8 cellular contexts compared by ENCODE assay signal in genomic region chr13:75219479-75220237, GRCh38.
DNase-seq lines count a peak whose midpoint lies in the region; ATAC-seq lines count a peak whose summit lies in the region.

No MANE protein-coding gene starts in this region.

- no peaks in the 10 kb centered on the region for H3K36me3 Mint-ChIP-seq in CD4-positive, CD25-positive, alpha-beta regulatory T cell
- no peaks in the 10 kb centered on the region for H3K36me3 Mint-ChIP-seq in memory B cell

- peaks cover 0 to 6% (median 6%) of the 10 kb centered on the region in 4 donors for H3K4me1 Mint-ChIP-seq in CD4-positive, CD25-positive, alpha-beta regulatory T cell
- H3K4me1 Mint-ChIP-seq in memory B cell = no peaks in the 10 kb centered on the region

- H3K36me3 ChIP-seq in CD4-positive, CD25-positive, alpha-beta regulatory T cell (ENCODE audit: control insufficient read depth, insufficient read depth, low read length) = no peaks in the 10 kb centered on the region
- no peaks in the 10 kb centered on the region for H3K36me3 ChIP-seq in effector memory CD4-positive, alpha-beta T cell (ENCODE audit: control insufficient read depth, insufficient read depth, low read length)

- H3K9me3 ChIP-seq in CD4-positive, CD25-positive, alpha-beta regulatory T cell (ENCODE audit: control insufficient read depth in 2 of 2, low read length in 2 of 2) = no peaks in the 10 kb centered on the region
- H3K9me3 ChIP-seq in effector memory CD4-positive, alpha-beta T cell (ENCODE audit: control insufficient read depth, low read length) = no peaks in the 10 kb centered on the region

- peak overlapping the region in 2 of 4 donors; percentile 37 to 72 for H3K4me3 Mint-ChIP-seq in CD4-positive, CD25-positive, alpha-beta regulatory T cell
- peak overlapping the region; percentile 4 for H3K4me3 Mint-ChIP-seq in memory B cell

- peaks cover 19% of the 10 kb centered on the region for H3K27me3 ChIP-seq in CD4-positive, CD25-positive, alpha-beta regulatory T cell (ENCODE audit: control insufficient read depth, insufficient read depth, low read length)
- H3K27me3 ChIP-seq in effector memory CD4-positive, alpha-beta T cell (replicated peaks; ENCODE audit: control insufficient read depth, insufficient read depth, low read length, poor library complexity, severe bottlenecking) = no peaks in the 10 kb centered on the region

- H3K27ac Mint-ChIP-seq in CD4-positive, CD25-positive, alpha-beta regulatory T cell = peak overlapping the region in 1 of 3 donors; percentile 17
- H3K27ac Mint-ChIP-seq in memory B cell = no peak overlapping the region

- peak overlapping the region; percentile 49 for H3K4me3 ChIP-seq in CD4-positive, CD25-positive, alpha-beta regulatory T cell (ENCODE audit: low read depth, low read length)
- H3K4me3 ChIP-seq in effector memory CD4-positive, alpha-beta T cell (ENCODE audit: insufficient read depth, low read depth, low read length, poor library complexity, severe bottlenecking) = no peak overlapping the region

- no peak overlapping the region for H3K27ac ChIP-seq in CD4-positive, CD25-positive, alpha-beta regulatory T cell (ENCODE audit: insufficient read depth, low read length, poor library complexity, severe bottlenecking)
- no peak overlapping the region for H3K27ac ChIP-seq in effector memory CD4-positive, alpha-beta T cell (ENCODE audit: insufficient read depth, low read length, poor library complexity, severe bottlenecking)

- H3K27me3 Mint-ChIP-seq in CD4-positive, CD25-positive, alpha-beta regulatory T cell = peaks cover 45% of the 10 kb centered on the region
- H3K27me3 Mint-ChIP-seq in memory B cell = peaks cover 10% of the 10 kb centered on the region

- DNase-seq in CD4-positive, CD25-positive, alpha-beta regulatory T cell = peak; percentile 61 to 80 (median 72)
- DNase-seq in NCI-H774 (lab: John Stamatoyannopoulos, UW) (peak; percentile 37), memory B cell (ENCODE audit: low spot score in 2 of 2) (peak; percentile 79 to 83)
- peak; percentile 50 to 79 for DNase-seq in activated CD8-positive, alpha-beta memory T cell treated with anti-CD3 and anti-CD28 coated beads for 1 hour (ENCODE audit: extremely low read depth in 1 of 2, low read depth in 1 of 2)
- DNase-seq in effector memory CD4-positive, alpha-beta T cell = peak; percentile 51 to 67 (median 54)
- DNase-seq in stimulated activated CD8-positive, alpha-beta memory T cell treated with anti-CD3 and anti-CD28 coated beads, Interleukin-15, amount 100 ng/mL, for 24 hours (ENCODE audit: low read depth) = peak; percentile 84

- ATAC-seq in CD4-positive, CD25-positive, alpha-beta regulatory T cell (ENCODE audit: low read depth in 2 of 2) = peak; percentile 94 to 95
- ATAC-seq in GM19351 (IDR thresholded peaks at IDR 0.05; ENCODE audit: unreplicated experiment) (peak; percentile 96), HG03442 (IDR thresholded peaks at IDR 0.05; ENCODE audit: unreplicated experiment) (peak; percentile 98), memory B cell (ENCODE audit: low read depth) (peak; percentile 94)

- H3K4me1 ChIP-seq in CD4-positive, CD25-positive, alpha-beta regulatory T cell (ENCODE audit: control insufficient read depth, insufficient read depth, low read length, poor library complexity, severe bottlenecking) = peaks cover 6% of the 10 kb centered on the region
- H3K4me1 ChIP-seq in effector memory CD4-positive, alpha-beta T cell (ENCODE audit: control insufficient read depth, insufficient read depth, low read length, poor library complexity, severe bottlenecking) = no peaks in the 10 kb centered on the region

- no peaks in the 10 kb centered on the region for H3K9me3 Mint-ChIP-seq in CD4-positive, CD25-positive, alpha-beta regulatory T cell
- no peaks in the 10 kb centered on the region for H3K9me3 Mint-ChIP-seq in memory B cell
